Comparison of ENCODE assay signal across 1 cellular context in genomic region chr12:56645717-56646446, GRCh38.
TF ChIP-seq lines count a peak whose summit lies in the region.

Gene ATP5F1B, minus strand, starts transcription at chr12:56645984. Its CDS starts 21 bp downstream, at chr12:56645963.

TF ChIP-seq in HepG2, 621 proteins besides CTCF, POLR2A, EP300 and RAD21 (continued from another document and continues in another):
- no peak for TF ChIP-seq U2AF2 (IDR thresholded peaks at IDR 0.05; ENCODE audit: low read depth, low read length)
- TF ChIP-seq GABPB1 (CRISPR knock-in tag; IDR thresholded peaks at IDR 0.05): peak; percentile 79
- peak; percentile 78; the same call in 1 of the 2 replicates for TF ChIP-seq ZNF749 (CRISPR knock-in tag; IDR thresholded peaks at IDR 0.05; ENCODE audit: borderline replicate concordance)
- peak; percentile 66; the same call in 1 of the 2 replicates for TF ChIP-seq HNRNPL (IDR thresholded peaks at IDR 0.05; ENCODE audit: low read depth, low read length)
- TF ChIP-seq MLLT10 (CRISPR knock-in tag; IDR thresholded peaks at IDR 0.05): no peak
- TF ChIP-seq HMGXB4 (CRISPR knock-in tag; IDR thresholded peaks at IDR 0.05; ENCODE audit: borderline replicate concordance in 1 of 2, low read depth in 1 of 2): peak; percentile 74 to 79; a peak in 3 of 4 replicates
- TF ChIP-seq, protein P1, sequence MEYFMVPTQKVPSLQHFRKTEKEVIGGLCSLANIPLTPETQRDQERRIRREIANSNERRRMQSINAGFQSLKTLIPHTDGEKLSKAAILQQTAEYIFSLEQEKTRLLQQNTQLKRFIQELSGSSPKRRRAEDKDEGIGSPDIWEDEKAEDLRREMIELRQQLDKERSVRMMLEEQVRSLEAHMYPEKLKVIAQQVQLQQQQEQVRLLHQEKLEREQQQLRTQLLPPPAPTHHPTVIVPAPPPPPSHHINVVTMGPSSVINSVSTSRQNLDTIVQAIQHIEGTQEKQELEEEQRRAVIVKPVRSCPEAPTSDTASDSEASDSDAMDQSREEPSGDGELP (IDR thresholded peaks at IDR 0.05; ENCODE audit: borderline replicate concordance, low read depth): no peak; the same call in 1 of the 2 replicates
- TF ChIP-seq FOSL2 (CRISPR knock-in tag; IDR thresholded peaks at IDR 0.05): peak; percentile 23; the same call in 1 of the 2 replicates
- TF ChIP-seq TMF1 (CRISPR knock-in tag; IDR thresholded peaks at IDR 0.05; ENCODE audit: low read depth): peak; percentile 88; the same call in 1 of the 2 replicates
- TF ChIP-seq, protein P2, sequence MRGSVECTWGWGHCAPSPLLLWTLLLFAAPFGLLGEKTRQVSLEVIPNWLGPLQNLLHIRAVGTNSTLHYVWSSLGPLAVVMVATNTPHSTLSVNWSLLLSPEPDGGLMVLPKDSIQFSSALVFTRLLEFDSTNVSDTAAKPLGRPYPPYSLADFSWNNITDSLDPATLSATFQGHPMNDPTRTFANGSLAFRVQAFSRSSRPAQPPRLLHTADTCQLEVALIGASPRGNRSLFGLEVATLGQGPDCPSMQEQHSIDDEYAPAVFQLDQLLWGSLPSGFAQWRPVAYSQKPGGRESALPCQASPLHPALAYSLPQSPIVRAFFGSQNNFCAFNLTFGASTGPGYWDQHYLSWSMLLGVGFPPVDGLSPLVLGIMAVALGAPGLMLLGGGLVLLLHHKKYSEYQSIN (CRISPR knock-in tag; IDR thresholded peaks at IDR 0.05; ENCODE audit: borderline replicate concordance): no peak
- TF ChIP-seq SCMH1 (CRISPR knock-in tag; IDR thresholded peaks at IDR 0.05; ENCODE audit: borderline replicate concordance): no peak
- no peak for TF ChIP-seq NR2F1 (CRISPR knock-in tag; IDR thresholded peaks at IDR 0.05)
- TF ChIP-seq ZFP36 (IDR thresholded peaks at IDR 0.05; ENCODE audit: borderline replicate concordance, low read depth, low read length, partially characterized antibody): no peak
- TF ChIP-seq ETV5 (CRISPR knock-in tag; IDR thresholded peaks at IDR 0.05; ENCODE audit: borderline replicate concordance): no peak
- TF ChIP-seq AHDC1 (CRISPR knock-in tag; IDR thresholded peaks at IDR 0.05; ENCODE audit: borderline replicate concordance): peak; percentile 49; the same call in 1 of the 2 replicates
- no peak for TF ChIP-seq STAG1 (CRISPR knock-in tag; IDR thresholded peaks at IDR 0.05)
- TF ChIP-seq ZNF7 (CRISPR knock-in tag; IDR thresholded peaks at IDR 0.05): 0 out of 2 replicates have a peak, but pooled peaks have one; percentile 5
- TF ChIP-seq ZNF496 (CRISPR knock-in tag; IDR thresholded peaks at IDR 0.05; ENCODE audit: insufficient replicate concordance): no peak
- TF ChIP-seq REPIN1 (CRISPR knock-in tag; IDR thresholded peaks at IDR 0.05; ENCODE audit: borderline replicate concordance, low read depth): no peak; the same call in 1 of the 2 replicates
- no peak for TF ChIP-seq PRDM10 (CRISPR knock-in tag; IDR thresholded peaks at IDR 0.05; ENCODE audit: low read depth)
- no peak for TF ChIP-seq ZFP41 (CRISPR knock-in tag; IDR thresholded peaks at IDR 0.05; ENCODE audit: borderline replicate concordance)
- no peak for TF ChIP-seq DPF2 (CRISPR knock-in tag; IDR thresholded peaks at IDR 0.05; ENCODE audit: borderline replicate concordance, low read depth)
- peak; percentile 52; the same call in 1 of the 2 replicates for TF ChIP-seq FOXK2 (IDR thresholded peaks at IDR 0.05)
- TF ChIP-seq ARHGAP35 (CRISPR knock-in tag; IDR thresholded peaks at IDR 0.05; ENCODE audit: borderline replicate concordance): no peak
- no peak for TF ChIP-seq FOXK1 (CRISPR knock-in tag; IDR thresholded peaks at IDR 0.05; ENCODE audit: borderline replicate concordance, low read depth)
- no peak for TF ChIP-seq LBX2 (CRISPR knock-in tag; IDR thresholded peaks at IDR 0.05; ENCODE audit: borderline replicate concordance)
- no peak for TF ChIP-seq ZNF282 (IDR thresholded peaks at IDR 0.05; ENCODE audit: partially characterized antibody)
- peak; percentile 18; the same call in 1 of the 2 replicates for TF ChIP-seq DNMT1 (CRISPR knock-in tag; IDR thresholded peaks at IDR 0.05)
- TF ChIP-seq THAP7 (CRISPR knock-in tag; IDR thresholded peaks at IDR 0.05): no peak
- TF ChIP-seq, protein P3, sequence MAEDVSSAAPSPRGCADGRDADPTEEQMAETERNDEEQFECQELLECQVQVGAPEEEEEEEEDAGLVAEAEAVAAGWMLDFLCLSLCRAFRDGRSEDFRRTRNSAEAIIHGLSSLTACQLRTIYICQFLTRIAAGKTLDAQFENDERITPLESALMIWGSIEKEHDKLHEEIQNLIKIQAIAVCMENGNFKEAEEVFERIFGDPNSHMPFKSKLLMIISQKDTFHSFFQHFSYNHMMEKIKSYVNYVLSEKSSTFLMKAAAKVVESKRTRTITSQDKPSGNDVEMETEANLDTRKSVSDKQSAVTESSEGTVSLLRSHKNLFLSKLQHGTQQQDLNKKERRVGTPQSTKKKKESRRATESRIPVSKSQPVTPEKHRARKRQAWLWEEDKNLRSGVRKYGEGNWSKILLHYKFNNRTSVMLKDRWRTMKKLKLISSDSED (CRISPR knock-in tag; IDR thresholded peaks at IDR 0.05): no peak
- no peak for TF ChIP-seq ZNF260 (CRISPR knock-in tag; IDR thresholded peaks at IDR 0.05; ENCODE audit: borderline replicate concordance, low read depth)
- TF ChIP-seq ZNF484 (CRISPR knock-in tag; IDR thresholded peaks at IDR 0.05; ENCODE audit: borderline replicate concordance, low read depth): no peak
- TF ChIP-seq SALL2 (CRISPR knock-in tag; IDR thresholded peaks at IDR 0.05): peak; percentile 69; the same call in 1 of the 2 replicates
- TF ChIP-seq ZNF703 (CRISPR knock-in tag; IDR thresholded peaks at IDR 0.05; ENCODE audit: borderline replicate concordance): no peak
- TF ChIP-seq KDM4B (CRISPR knock-in tag; IDR thresholded peaks at IDR 0.05): no peak
- TF ChIP-seq TGIF2 (CRISPR knock-in tag; IDR thresholded peaks at IDR 0.05): peak; percentile 18; the same call in 1 of the 2 replicates
- no peak for TF ChIP-seq CENPBD1 (CRISPR knock-in tag; IDR thresholded peaks at IDR 0.05; ENCODE audit: borderline replicate concordance, low read depth)
- TF ChIP-seq, protein P4, sequence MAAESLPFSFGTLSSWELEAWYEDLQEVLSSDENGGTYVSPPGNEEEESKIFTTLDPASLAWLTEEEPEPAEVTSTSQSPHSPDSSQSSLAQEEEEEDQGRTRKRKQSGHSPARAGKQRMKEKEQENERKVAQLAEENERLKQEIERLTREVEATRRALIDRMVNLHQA (CRISPR knock-in tag; IDR thresholded peaks at IDR 0.05): no peak
- no peak; the same call in none of the 2 replicates for TF ChIP-seq ZFP37 (CRISPR knock-in tag; IDR thresholded peaks at IDR 0.05; ENCODE audit: borderline replicate concordance)
- TF ChIP-seq SRF (IDR thresholded peaks at IDR 0.05; ENCODE audit: low read depth, low read length): no peak
